Comparison of ENCODE assay signal across 1 cellular context in genomic region chr7:52030722-52031121, GRCh38.
TF ChIP-seq lines count a peak whose summit lies in the region.

No MANE protein-coding gene starts in this region.

TF ChIP-seq in H1, 55 proteins besides CTCF, POLR2A, EP300 and RAD21:
- TF ChIP-seq E2F6 (IDR thresholded peaks at IDR 0.05) = no peak
- TF ChIP-seq SIRT6 (IDR thresholded peaks at IDR 0.05; ENCODE audit: low read length) = no peak
- no peak for TF ChIP-seq HDAC2 (IDR thresholded peaks at IDR 0.05; ENCODE audit: borderline replicate concordance in 1 of 2, low read depth in 2 of 2, low read length in 2 of 2)
- no peak for TF ChIP-seq TEAD4 (IDR thresholded peaks at IDR 0.05; ENCODE audit: low read depth, low read length)
- no peak for TF ChIP-seq SP1 (IDR thresholded peaks at IDR 0.05; ENCODE audit: low read depth, low read length)
- TF ChIP-seq SIN3A (conservative IDR thresholded peaks at IDR 0.05 in 1 of 2, IDR thresholded peaks at IDR 0.05 in 1 of 2; ENCODE audit: low read depth in 1 of 2, low read length in 2 of 2) = no peak
- no peak for TF ChIP-seq JUN (IDR thresholded peaks at IDR 0.05; ENCODE audit: low read depth, low read length)
- TF ChIP-seq TAF1 (IDR thresholded peaks at IDR 0.05; ENCODE audit: low read depth, low read length) = no peak
- TF ChIP-seq TCF12 (IDR thresholded peaks at IDR 0.05; ENCODE audit: low read depth, low read length) = no peak
- TF ChIP-seq CBX5 (IDR thresholded peaks at IDR 0.05; ENCODE audit: low read depth, low read length) = no peak
- no peak for TF ChIP-seq EZH2 (IDR thresholded peaks at IDR 0.05; ENCODE audit: low read depth, low read length, severe bottlenecking)
- TF ChIP-seq SUZ12 (IDR thresholded peaks at IDR 0.05; ENCODE audit: low read length) = no peak
- no peak for TF ChIP-seq TAF7 (optimal IDR thresholded peaks at IDR 0.05; ENCODE audit: borderline replicate concordance, low read depth, low read length)
- TF ChIP-seq BACH1 (IDR thresholded peaks at IDR 0.05; ENCODE audit: low read length) = no peak
- no peak for TF ChIP-seq RXRA (IDR thresholded peaks at IDR 0.05; ENCODE audit: insufficient read depth, low read depth, low read length)
- no peak for TF ChIP-seq CHD2 (IDR thresholded peaks at IDR 0.05; ENCODE audit: low read length)
- TF ChIP-seq POU5F1 (IDR thresholded peaks at IDR 0.05; ENCODE audit: low read depth, low read length) = no peak
- no peak for TF ChIP-seq KDM4A (IDR thresholded peaks at IDR 0.05; ENCODE audit: low read depth, low read length, severe bottlenecking)
